10 cellular contexts compared by ENCODE assay signal in the genomic region with DNA sequence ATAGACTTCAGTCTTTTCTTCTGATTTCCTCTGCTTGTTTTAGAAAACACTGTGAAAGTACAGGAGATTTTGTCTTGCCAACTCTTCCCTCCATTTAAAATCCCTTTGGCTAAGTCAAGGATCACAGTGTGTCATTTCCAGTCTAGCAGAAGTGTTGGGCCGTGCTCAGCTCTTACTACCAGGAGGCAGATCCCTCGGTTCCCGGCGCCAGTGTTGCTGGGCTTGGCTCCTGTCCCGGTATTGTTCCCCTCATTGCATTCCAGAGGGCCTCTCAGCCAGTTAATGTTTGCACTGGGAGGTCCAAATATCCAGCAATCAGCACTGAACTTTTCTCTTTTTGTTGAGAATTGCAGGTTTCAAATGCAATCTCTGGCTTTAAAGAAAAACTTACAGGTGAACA.
DNase-seq lines count a peak whose midpoint lies in the region; ATAC-seq and TF ChIP-seq lines count a peak whose summit lies in the region.
"Had no signal": no experiment of that assay in that cellular context is flagged by ENCODE, and none has a peak within 500 bp of the region (broad histone marks: within the 10 kb centered on the region; RNA-seq: fewer than 3 reads in every experiment).

No MANE protein-coding gene starts in this region.

- H3K4me1 ChIP-seq in CD8-positive, alpha-beta T cell (ENCODE audit: insufficient read depth, low read length), result no peaks in the 10 kb centered on the region

- 15 to 17% methylated on average over 5 of the region's 5 CpGs for WGBS in lower leg skin, 2 donors

- no peaks in the 10 kb centered on the region for H3K27me3 Mint-ChIP-seq in CD8-positive, alpha-beta T cell (ENCODE audit: low read depth)

- no peaks in the 10 kb centered on the region for H3K36me3 ChIP-seq in CD8-positive, alpha-beta T cell (ENCODE audit: insufficient read depth, low read length)

- H3K27me3 ChIP-seq in dorsolateral prefrontal cortex, result peaks cover 0 to 10% (median 0%) of the 10 kb centered on the region in 45 donors
- H3K27me3 ChIP-seq in CD8-positive, alpha-beta T cell (ENCODE audit: insufficient read depth, low read length), result no peaks in the 10 kb centered on the region

- no peaks in the 10 kb centered on the region for H3K36me3 Mint-ChIP-seq in CD8-positive, alpha-beta T cell

- H3K4me3 ChIP-seq in dorsolateral prefrontal cortex (no peak overlapping the region), lower leg skin (ENCODE audit: low read depth, poor library complexity, severe bottlenecking) (no peak overlapping the region)
- no peak overlapping the region for H3K4me3 ChIP-seq in CD8-positive, alpha-beta T cell (ENCODE audit: low read depth, low read length)

- peak in 13 of 56 donors; percentile 9 to 36 (median 19) for TF ChIP-seq CTCF in dorsolateral prefrontal cortex (IDR thresholded peaks at IDR 0.05 in 54 of 56, conservative IDR thresholded peaks at IDR 0.05 in 2 of 56; ENCODE audit: low read depth in 1 of 56, partially characterized antibody in 56 of 56)
- no peak for TF ChIP-seq CTCF in lower leg skin (IDR thresholded peaks at IDR 0.05)
- TF ChIP-seq CTCF in CD8-positive, alpha-beta T cell (IDR thresholded peaks at IDR 0.05), result no peak

- CTCF ChIA-PET in CD8-positive, alpha-beta T cell (lab: Charles Lee), result interaction anchor here (1.1 kb wide), 1 partner anchor 47 kb away, joined by 3 read pairs; no protein-coding TSS in a partner anchor

- H3K4me3 Mint-ChIP-seq in CD8-positive, alpha-beta T cell, result no peak overlapping the region

- intact Hi-C loops in dorsolateral prefrontal cortex (cut with DNase I) (no loop called here), lower leg skin (cut with DNase I; ENCODE audit: low total_unique reads) (no loop called here)
- intact Hi-C loops in CD8-positive, alpha-beta T cell (cut with DNase I, micrococcal nuclease), result no loop called here

- POLR2A ChIA-PET in CD8-positive, alpha-beta T cell (lab: Charles Lee), result no interaction called here

- H3K9me3 Mint-ChIP-seq in CD8-positive, alpha-beta T cell, result no peaks in the 10 kb centered on the region

- H3K9me3 ChIP-seq in CD8-positive, alpha-beta T cell (ENCODE audit: low read length), result no peaks in the 10 kb centered on the region

- ATAC-seq in CD8-positive, alpha-beta T cell, result no peak
- no peak for ATAC-seq in GM21786 (IDR thresholded peaks at IDR 0.05; ENCODE audit: unreplicated experiment)

- H3K27ac ChIP-seq in dorsolateral prefrontal cortex, result peak overlapping the region in 15 of 59 donors; percentile 3 to 76 (median 31)
- no peak overlapping the region for H3K27ac ChIP-seq in substantia nigra (ENCODE audit: low read depth, low read length, poor library complexity, severe bottlenecking)
- H3K27ac ChIP-seq in CD8-positive, alpha-beta T cell (ENCODE audit: low read depth, low read length), result no peak overlapping the region

- TF ChIP-seq POLR2A in lower leg skin (IDR thresholded peaks at IDR 0.05), result no peak

- DNase-seq in NCI-H1105 treated with DMSO at 0.1 percent for 48 hours (lab: John Stamatoyannopoulos, UW) (peak; percentile 59), dorsolateral prefrontal cortex (peak; percentile 26 to 92 (median 80)), lower leg skin (ENCODE audit: low spot score in 2 of 2) (peak; percentile 77 to 96), substantia nigra (lab: John Stamatoyannopoulos, UW) (peak; percentile 6 to 87 (median 68)), NAMALWA (ENCODE audit: low spot score) (no peak), RKO (ENCODE audit: low spot score) (no peak)
- no peak for DNase-seq in CD8-positive, alpha-beta T cell
- DNase-seq: NCI-H2227 treated with DMSO at 0.1 percent for 48 hours; stimulated activated CD4-positive, alpha-beta T cell treated with anti-CD3 and anti-CD28 coated beads, Interleukin-4, amount 100 ng/mL, for 4 hours had no signal

- no peaks in the 10 kb centered on the region for H3K4me1 Mint-ChIP-seq in CD8-positive, alpha-beta T cell (ENCODE audit: low read depth)

- no peak overlapping the region for H3K27ac Mint-ChIP-seq in CD8-positive, alpha-beta T cell

Comparison
In these comparisons a context has a peak if more than half of its experiments do, and no peak if none do; other contexts are left out.
1. DNase-seq: peak in NCI-H1105 treated with DMSO at 0.1 percent for 48 hours (single experiment), dorsolateral prefrontal cortex (10 of 10), lower leg skin (2 of 2) and substantia nigra (49 of 49); none in CD8-positive, alpha-beta T cell (0 of 7), NAMALWA (single experiment) and RKO (single experiment).